In the genomic region with DNA sequence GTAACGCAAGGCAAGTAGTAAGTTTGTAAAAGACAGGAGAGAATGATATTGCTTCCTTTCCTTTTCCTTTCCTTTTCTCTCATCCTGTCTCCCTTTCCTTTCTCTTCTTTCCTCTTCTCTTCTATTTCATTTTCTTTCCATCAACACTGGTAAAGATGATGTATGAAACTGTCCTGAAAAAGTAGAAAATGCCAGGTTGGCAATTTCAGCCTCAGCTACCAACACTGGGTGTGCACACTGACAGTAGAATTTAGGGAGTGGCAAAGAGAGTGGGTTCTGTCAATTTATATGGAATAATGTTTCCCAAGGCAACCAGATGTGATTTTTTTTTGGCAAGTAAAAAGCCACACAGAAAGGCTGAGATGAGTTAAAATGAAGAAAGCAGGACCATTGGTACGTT, we compare ENCODE assay signal across 35 cellular contexts.
"Had no signal": no experiment of that assay in that cellular context is flagged by ENCODE, and none has a peak within 500 bp of the region (broad histone marks: within the 10 kb centered on the region; RNA-seq: fewer than 3 reads in every experiment).

No MANE protein-coding gene starts in this region.

- H3K9ac ChIP-seq: KMS-11 had no signal

- H3K36me3 ChIP-seq: MG63 had no signal

- H3K4me2 ChIP-seq: KMS-11 had no signal

- DNase-seq: Karpas-422, Kasumi-1, MG63, MM.1S, MV-4-11, NCI-H1048, NCI-H1092, NCI-H1092 treated with DMSO at 0.1 percent for 48 hours, NCI-H1105, NCI-H1105 treated with DMSO at 0.1 percent for 48 hours, NCI-H1417, NCI-H1417 treated with DMSO at 0.1 percent for 48 hours, NCI-H1436, NCI-H1436 treated with DMSO at 0.1 percent for 48 hours, NCI-H146, NCI-H1694, NCI-H1694 treated with DMSO at 0.1 percent for 48 hours, NCI-H187, NCI-H187 treated with DMSO at 0.1 percent for 48 hours, NCI-H1930, NCI-H2029, NCI-H2029 treated with DMSO at 0.1 percent for 48 hours, NCI-H2081, NCI-H2081 treated with DMSO at 0.1 percent for 48 hours, NCI-H2107, NCI-H2171, NCI-H2171 treated with DMSO at 0.1 percent for 48 hours, NCI-H2227 treated with DMSO at 0.1 percent for 48 hours, NCI-H226, NCI-H345, NCI-H446, NCI-H446 treated with DMSO at 0.1 percent for 48 hours, NCI-H510A, NCI-H510A treated with DMSO at 0.1 percent for 48 hours had no signal

- H3K9me3 ChIP-seq: MG63 had no signal

- H3K27ac ChIP-seq: KMS-11 had no signal

- H3K4me3 ChIP-seq: MG63 had no signal

- H3K27me3 ChIP-seq: MG63 had no signal
